ENCODE assay signal across 1 cellular context in genomic region chr14:105455766-105456660, GRCh38.
A peak's percentile ranks its signal among the peaks of the same experiment; 100 is the strongest.
TF ChIP-seq lines count a peak whose summit lies in the region.

No MANE protein-coding gene starts in this region.

TF ChIP-seq in HepG2, 621 proteins besides CTCF, POLR2A, EP300 and RAD21:
- no peak for TF ChIP-seq SPEN (CRISPR knock-in tag; IDR thresholded peaks at IDR 0.05; ENCODE audit: low read depth)
- TF ChIP-seq AGO2 (optimal IDR thresholded peaks at IDR 0.05; ENCODE audit: low read depth, low read length): peak; percentile 59
